Comparison of ENCODE assay signal across 1 cellular context in the genomic region with DNA sequence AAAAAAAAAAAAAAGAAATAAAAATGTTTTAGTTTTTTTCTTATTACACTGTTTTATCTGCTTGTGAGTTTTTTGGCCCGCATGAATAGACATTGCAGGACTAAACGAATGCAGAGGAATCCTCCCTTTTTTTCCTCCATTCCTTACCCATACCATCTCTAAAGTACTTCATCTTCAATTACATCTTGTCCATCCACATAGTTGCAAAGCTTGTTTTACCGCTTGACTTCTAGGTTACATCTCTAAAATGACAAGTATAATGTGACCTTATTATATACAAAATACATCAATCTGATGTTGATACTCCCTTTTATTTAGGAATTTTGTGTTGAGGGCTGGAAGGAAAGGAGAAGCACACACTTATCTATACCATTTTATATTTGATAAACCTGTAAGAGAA.
TF ChIP-seq lines count a peak whose summit lies in the region.

No MANE protein-coding gene starts in this region.

TF ChIP-seq in GM12878, 131 proteins besides CTCF, POLR2A, EP300 and RAD21:
- TF ChIP-seq MEF2B (IDR thresholded peaks at IDR 0.05; ENCODE audit: partially characterized antibody, poor library complexity, severe bottlenecking) (no peak), NR2F1 (conservative IDR thresholded peaks at IDR 0.05) (no peak), MTA2 (IDR thresholded peaks at IDR 0.05; ENCODE audit: low read depth) (no peak), RELA (IDR thresholded peaks at IDR 0.05; ENCODE audit: borderline replicate concordance, partially characterized antibody) (no peak), ZZZ3 (IDR thresholded peaks at IDR 0.05; ENCODE audit: control insufficient read depth, insufficient read length, low read depth) (no peak), BRCA1 (IDR thresholded peaks at IDR 0.05; ENCODE audit: low read depth, low read length) (no peak), SMAD5 (IDR thresholded peaks at IDR 0.05; ENCODE audit: low read depth) (no peak), CEBPB (IDR thresholded peaks at IDR 0.05; ENCODE audit: borderline replicate concordance in 1 of 2, low read depth in 2 of 2, low read length in 2 of 2) (no peak), HDGF (IDR thresholded peaks at IDR 0.05) (no peak), RFX5 (IDR thresholded peaks at IDR 0.05; ENCODE audit: low read depth, low read length) (no peak), WRNIP1 (IDR thresholded peaks at IDR 0.05; ENCODE audit: borderline replicate concordance, low read depth, low read length) (no peak), YY1 (IDR thresholded peaks at IDR 0.05; ENCODE audit: low read depth, low read length) (no peak), MXI1 (IDR thresholded peaks at IDR 0.05; ENCODE audit: low read depth, low read length) (no peak), NR2C1 (IDR thresholded peaks at IDR 0.05) (no peak)
- TF ChIP-seq, protein P1, sequence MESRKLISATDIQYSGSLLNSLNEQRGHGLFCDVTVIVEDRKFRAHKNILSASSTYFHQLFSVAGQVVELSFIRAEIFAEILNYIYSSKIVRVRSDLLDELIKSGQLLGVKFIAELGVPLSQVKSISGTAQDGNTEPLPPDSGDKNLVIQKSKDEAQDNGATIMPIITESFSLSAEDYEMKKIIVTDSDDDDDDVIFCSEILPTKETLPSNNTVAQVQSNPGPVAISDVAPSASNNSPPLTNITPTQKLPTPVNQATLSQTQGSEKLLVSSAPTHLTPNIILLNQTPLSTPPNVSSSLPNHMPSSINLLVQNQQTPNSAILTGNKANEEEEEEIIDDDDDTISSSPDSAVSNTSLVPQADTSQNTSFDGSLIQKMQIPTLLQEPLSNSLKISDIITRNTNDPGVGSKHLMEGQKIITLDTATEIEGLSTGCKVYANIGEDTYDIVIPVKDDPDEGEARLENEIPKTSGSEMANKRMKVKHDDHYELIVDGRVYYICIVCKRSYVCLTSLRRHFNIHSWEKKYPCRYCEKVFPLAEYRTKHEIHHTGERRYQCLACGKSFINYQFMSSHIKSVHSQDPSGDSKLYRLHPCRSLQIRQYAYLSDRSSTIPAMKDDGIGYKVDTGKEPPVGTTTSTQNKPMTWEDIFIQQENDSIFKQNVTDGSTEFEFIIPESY (IDR thresholded peaks at IDR 0.05) = no peak
- TF ChIP-seq, protein P2, sequence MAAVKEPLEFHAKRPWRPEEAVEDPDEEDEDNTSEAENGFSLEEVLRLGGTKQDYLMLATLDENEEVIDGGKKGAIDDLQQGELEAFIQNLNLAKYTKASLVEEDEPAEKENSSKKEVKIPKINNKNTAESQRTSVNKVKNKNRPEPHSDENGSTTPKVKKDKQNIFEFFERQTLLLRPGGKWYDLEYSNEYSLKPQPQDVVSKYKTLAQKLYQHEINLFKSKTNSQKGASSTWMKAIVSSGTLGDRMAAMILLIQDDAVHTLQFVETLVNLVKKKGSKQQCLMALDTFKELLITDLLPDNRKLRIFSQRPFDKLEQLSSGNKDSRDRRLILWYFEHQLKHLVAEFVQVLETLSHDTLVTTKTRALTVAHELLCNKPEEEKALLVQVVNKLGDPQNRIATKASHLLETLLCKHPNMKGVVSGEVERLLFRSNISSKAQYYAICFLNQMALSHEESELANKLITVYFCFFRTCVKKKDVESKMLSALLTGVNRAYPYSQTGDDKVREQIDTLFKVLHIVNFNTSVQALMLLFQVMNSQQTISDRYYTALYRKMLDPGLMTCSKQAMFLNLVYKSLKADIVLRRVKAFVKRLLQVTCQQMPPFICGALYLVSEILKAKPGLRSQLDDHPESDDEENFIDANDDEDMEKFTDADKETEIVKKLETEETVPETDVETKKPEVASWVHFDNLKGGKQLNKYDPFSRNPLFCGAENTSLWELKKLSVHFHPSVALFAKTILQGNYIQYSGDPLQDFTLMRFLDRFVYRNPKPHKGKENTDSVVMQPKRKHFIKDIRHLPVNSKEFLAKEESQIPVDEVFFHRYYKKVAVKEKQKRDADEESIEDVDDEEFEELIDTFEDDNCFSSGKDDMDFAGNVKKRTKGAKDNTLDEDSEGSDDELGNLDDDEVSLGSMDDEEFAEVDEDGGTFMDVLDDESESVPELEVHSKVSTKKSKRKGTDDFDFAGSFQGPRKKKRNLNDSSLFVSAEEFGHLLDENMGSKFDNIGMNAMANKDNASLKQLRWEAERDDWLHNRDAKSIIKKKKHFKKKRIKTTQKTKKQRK (IDR thresholded peaks at IDR 0.05; ENCODE audit: low read depth, low read length) = no peak
